ENCODE assay signal across 20 cellular contexts in genomic region chr2:186950694-186951093, GRCh38.
DNase-seq lines count a peak whose midpoint lies in the region; ATAC-seq and TF ChIP-seq lines count a peak whose summit lies in the region.
"Had no signal": no experiment of that assay in that cellular context is flagged by ENCODE, and none has a peak within 500 bp of the region (broad histone marks: within the 10 kb centered on the region; RNA-seq: fewer than 3 reads in every experiment).

No MANE protein-coding gene starts in this region.

- no peaks in the 10 kb centered on the region for H3K9me3 ChIP-seq in CD8-positive, alpha-beta T cell (ENCODE audit: low read length)
- H3K9me3 ChIP-seq: adrenal gland, heart right ventricle, MG63, stomach had no signal

- H3K27ac Mint-ChIP-seq in Calu3 (ENCODE audit: unreplicated experiment): no peak overlapping the region
- H3K27ac Mint-ChIP-seq in HFFc6: no peak overlapping the region
- no peak overlapping the region for H3K27ac Mint-ChIP-seq in CD8-positive, alpha-beta T cell
- H3K27ac Mint-ChIP-seq: activated CD8-positive, alpha-beta memory T cell treated with anti-CD3 and anti-CD28 coated beads, Interleukin-2, amount 10 ng/mL, durations not matched to agents 7 days and 5 days; CD4-positive, alpha-beta memory T cell; effector memory CD8-positive, alpha-beta T cell had no signal

- no peaks in the 10 kb centered on the region for H3K27me3 ChIP-seq in kidney epithelial cell (ENCODE audit: control insufficient read depth, insufficient read depth, low read length)
- no peaks in the 10 kb centered on the region for H3K27me3 ChIP-seq in CD8-positive, alpha-beta T cell (ENCODE audit: insufficient read depth, low read length)
- H3K27me3 ChIP-seq: adrenal gland, heart right ventricle, MG63, stomach had no signal

- TF ChIP-seq CTCF in Calu3 (IDR thresholded peaks at IDR 0.05; ENCODE audit: unreplicated experiment): no peak
- no peak for TF ChIP-seq CTCF in HFFc6 (IDR thresholded peaks at IDR 0.05)
- TF ChIP-seq CTCF in kidney epithelial cell (IDR thresholded peaks at IDR 0.05; ENCODE audit: insufficient read depth, low read length, poor library complexity, severe bottlenecking): no peak
- no peak for TF ChIP-seq CTCF in CD8-positive, alpha-beta T cell (IDR thresholded peaks at IDR 0.05)

- H3K9me3 Mint-ChIP-seq in Calu3 (ENCODE audit: low read depth, unreplicated experiment) (no peaks in the 10 kb centered on the region), HFFc6 (0 out of 2 replicates have a peak, but pooled peaks cover 3% of the 10 kb centered on the region)
- no peaks in the 10 kb centered on the region for H3K9me3 Mint-ChIP-seq in CD8-positive, alpha-beta T cell

- peak; percentile 11 for DNase-seq in Calu3
- peak; percentile 28 for DNase-seq in HFFc6
- DNase-seq in T1000 (lab: John Stamatoyannopoulos, UW): peak; percentile 11
- peak; percentile 5 for DNase-seq in kidney epithelial cell (ENCODE audit: low read depth)
- no peak for DNase-seq in CD8-positive, alpha-beta T cell
- no peak for DNase-seq in stimulated activated CD4-positive, alpha-beta T cell treated with anti-CD3 and anti-CD28 coated beads, Interleukin-2, amount 100 ng/mL, for 48 hours
- DNase-seq in NCI-H1694 (lab: John Stamatoyannopoulos, UW): no peak
- no peak for DNase-seq in posterior vena cava (ENCODE audit: low spot score)
- DNase-seq: activated effector memory CD4-positive, alpha-beta T cell treated with Interleukin-2 at 50 U/mL for 16 hours; adrenal gland; CD4-positive, alpha-beta memory T cell; effector memory CD8-positive, alpha-beta T cell; heart right ventricle; MG63; NCI-H1930; right cardiac atrium; stimulated activated CD4-positive, alpha-beta T cell treated with anti-CD3 and anti-CD28 coated beads, Interleukin-1b, Interleukin-23, amount 100 ng/mL, for 48 hours; stomach had no signal

- POLR2A ChIA-PET in CD8-positive, alpha-beta T cell (lab: Charles Lee): no interaction called here

- H3K27me3 Mint-ChIP-seq in Calu3 (ENCODE audit: unreplicated experiment): no peaks in the 10 kb centered on the region
- no peaks in the 10 kb centered on the region for H3K27me3 Mint-ChIP-seq in HFFc6 (ENCODE audit: insufficient read depth)
- H3K27me3 Mint-ChIP-seq in CD8-positive, alpha-beta T cell (ENCODE audit: low read depth): no peaks in the 10 kb centered on the region
- H3K27me3 Mint-ChIP-seq: activated CD8-positive, alpha-beta memory T cell treated with anti-CD3 and anti-CD28 coated beads, Interleukin-2, amount 10 ng/mL, durations not matched to agents 7 days and 5 days; central memory CD8-positive, alpha-beta T cell; effector memory CD8-positive, alpha-beta T cell had no signal

- no peak overlapping the region for H3K4me3 Mint-ChIP-seq in Calu3 (ENCODE audit: low read depth, unreplicated experiment)
- H3K4me3 Mint-ChIP-seq in HFFc6: peak overlapping the region; percentile 4; the same call in 1 of the 2 replicates
- H3K4me3 Mint-ChIP-seq in CD8-positive, alpha-beta T cell: no peak overlapping the region
- H3K4me3 Mint-ChIP-seq: activated CD8-positive, alpha-beta memory T cell treated with anti-CD3 and anti-CD28 coated beads, Interleukin-2, amount 10 ng/mL, durations not matched to agents 7 days and 5 days had no signal

- BruUV-seq in Calu3 (replicated peaks; lab: Mats Ljungman, UMichigan): no TSS peak

- no peak for ATAC-seq in CD8-positive, alpha-beta T cell
- ATAC-seq: activated CD8-positive, alpha-beta memory T cell treated with anti-CD3 and anti-CD28 coated beads, Interleukin-2, amount 10 ng/mL, durations not matched to agents 7 days and 5 days; effector memory CD8-positive, alpha-beta T cell had no signal

- no peaks in the 10 kb centered on the region for H3K4me1 ChIP-seq in CD8-positive, alpha-beta T cell (ENCODE audit: insufficient read depth, low read length)
- H3K4me1 ChIP-seq: adrenal gland had no signal

- H3K27ac ChIP-seq in CD8-positive, alpha-beta T cell (ENCODE audit: low read depth, low read length): no peak overlapping the region
- H3K27ac ChIP-seq: stomach had no signal

- CTCF ChIA-PET in Calu3 (lab: Charles Lee): interaction anchor here (1.6 kb wide), 1 partner anchor 13 kb away, joined by 4 read pairs; no protein-coding TSS in a partner anchor
- CTCF ChIA-PET in CD8-positive, alpha-beta T cell (lab: Charles Lee): no interaction called here

- H3K36me3 Mint-ChIP-seq in Calu3 (ENCODE audit: insufficient read depth, unreplicated experiment) (no peaks in the 10 kb centered on the region), HFFc6 (ENCODE audit: low read depth) (no peaks in the 10 kb centered on the region)
- no peaks in the 10 kb centered on the region for H3K36me3 Mint-ChIP-seq in CD8-positive, alpha-beta T cell
- H3K36me3 Mint-ChIP-seq: activated CD8-positive, alpha-beta memory T cell treated with anti-CD3 and anti-CD28 coated beads, Interleukin-2, amount 10 ng/mL, durations not matched to agents 7 days and 5 days; CD4-positive, alpha-beta memory T cell had no signal

- H3K4me3 ChIP-seq in kidney epithelial cell (ENCODE audit: low read depth, low read length): no peak overlapping the region
- no peak overlapping the region for H3K4me3 ChIP-seq in CD8-positive, alpha-beta T cell (ENCODE audit: low read depth, low read length)
- H3K4me3 ChIP-seq: adrenal gland had no signal

- H3K4me1 Mint-ChIP-seq in Calu3 (ENCODE audit: low read depth, unreplicated experiment) (peaks cover 26% of the 10 kb centered on the region), HFFc6 (ENCODE audit: low read depth) (peaks cover 11% of the 10 kb centered on the region)
- peaks cover 10% of the 10 kb centered on the region for H3K4me1 Mint-ChIP-seq in CD8-positive, alpha-beta T cell (ENCODE audit: low read depth)
- H3K4me1 Mint-ChIP-seq: activated CD8-positive, alpha-beta memory T cell treated with anti-CD3 and anti-CD28 coated beads, Interleukin-2, amount 10 ng/mL, durations not matched to agents 7 days and 5 days had no signal

- no peaks in the 10 kb centered on the region for H3K36me3 ChIP-seq in kidney epithelial cell (ENCODE audit: control insufficient read depth, insufficient read depth, low read length)
- no peaks in the 10 kb centered on the region for H3K36me3 ChIP-seq in CD8-positive, alpha-beta T cell (ENCODE audit: insufficient read depth, low read length)
- H3K36me3 ChIP-seq: adrenal gland, heart right ventricle, MG63, stomach had no signal

- intact Hi-C loops in Calu3 (cut with micrococcal nuclease; ENCODE audit: unreplicated experiment) (no loop called here), posterior vena cava (cut with DNase I) (no loop called here)
- intact Hi-C loops in CD8-positive, alpha-beta T cell (cut with DNase I, micrococcal nuclease): no loop called here

Comparison
In these comparisons a context has a peak if more than half of its experiments do, and no peak if none do; other contexts are left out.
1. DNase-seq: peak in Calu3 (single experiment), HFFc6 (single experiment), T1000 (single experiment) and kidney epithelial cell (single experiment); none in CD8-positive, alpha-beta T cell (0 of 7), stimulated activated CD4-positive, alpha-beta T cell treated with anti-CD3 and anti-CD28 coated beads, Interleukin-2, amount 100 ng/mL, for 48 hours (0 of 2), NCI-H1694 (single experiment) and posterior vena cava (single experiment).